Comparison of ENCODE assay signal across 1 cellular context in genomic region chr7:87219545-87220025, GRCh38.
TF ChIP-seq lines count a peak whose summit lies in the region.

TMEM243 (minus strand) TSS chr7:87219732; CDS start chr7:87219503, 229 bp downstream.

TF ChIP-seq in HepG2, 621 proteins besides CTCF, POLR2A, EP300 and RAD21 (continued from another document and continues in another):
- peak; percentile 22 for TF ChIP-seq ZNF574 (CRISPR knock-in tag; IDR thresholded peaks at IDR 0.05)
- TF ChIP-seq HNRNPH1 (optimal IDR thresholded peaks at IDR 0.05; ENCODE audit: low read depth, low read length), result no peak
- no peak for TF ChIP-seq ZNF33A (CRISPR knock-in tag; IDR thresholded peaks at IDR 0.05; ENCODE audit: borderline replicate concordance)
- TF ChIP-seq DMAP1 (CRISPR knock-in tag; IDR thresholded peaks at IDR 0.05), result peak; percentile 16; the same call in 1 of the 2 replicates
- TF ChIP-seq ZNF780A (CRISPR knock-in tag; IDR thresholded peaks at IDR 0.05), result no peak
- TF ChIP-seq TBX2 (CRISPR knock-in tag; IDR thresholded peaks at IDR 0.05; ENCODE audit: borderline replicate concordance), result 0 out of 2 replicates have a peak, but pooled peaks have one; percentile 5
- no peak; the same call in 1 of the 2 replicates for TF ChIP-seq ZNF768 (CRISPR knock-in tag; IDR thresholded peaks at IDR 0.05)
- TF ChIP-seq KLF12 (CRISPR knock-in tag; IDR thresholded peaks at IDR 0.05; ENCODE audit: borderline replicate concordance), result 0 out of 2 replicates have a peak, but pooled peaks have one; percentile 41
- TF ChIP-seq MYC (CRISPR knock-in tag; IDR thresholded peaks at IDR 0.05; ENCODE audit: borderline replicate concordance), result peak; percentile 66; the same call in 1 of the 2 replicates
- peak; percentile 25; the same call in 1 of the 2 replicates for TF ChIP-seq POGZ (CRISPR knock-in tag; IDR thresholded peaks at IDR 0.05)
- TF ChIP-seq FOSL1 (CRISPR knock-in tag; IDR thresholded peaks at IDR 0.05; ENCODE audit: borderline replicate concordance), result no peak
- no peak for TF ChIP-seq CBX2 (IDR thresholded peaks at IDR 0.05; ENCODE audit: low read depth, low read length)
- no peak for TF ChIP-seq CBX2 (CRISPR knock-in tag; IDR thresholded peaks at IDR 0.05; ENCODE audit: low read depth)
- no peak for TF ChIP-seq PHF21A (CRISPR knock-in tag; IDR thresholded peaks at IDR 0.05)
- TF ChIP-seq NR0B2 (CRISPR knock-in tag; IDR thresholded peaks at IDR 0.05), result peak; percentile 30; the same call in 1 of the 2 replicates
- TF ChIP-seq PATZ1 (CRISPR knock-in tag; IDR thresholded peaks at IDR 0.05), result peak; percentile 69
- TF ChIP-seq ZNF512B (CRISPR knock-in tag; IDR thresholded peaks at IDR 0.05; ENCODE audit: borderline replicate concordance), result no peak
- TF ChIP-seq THAP7 (CRISPR knock-in tag; IDR thresholded peaks at IDR 0.05), result 0 out of 2 replicates have a peak, but pooled peaks have one; percentile 5
- no peak for TF ChIP-seq SMAD3 (CRISPR knock-in tag; IDR thresholded peaks at IDR 0.05)
- 0 out of 2 replicates have a peak, but pooled peaks have one; percentile 56 for TF ChIP-seq ZSCAN20 (CRISPR knock-in tag; IDR thresholded peaks at IDR 0.05; ENCODE audit: borderline replicate concordance)
- TF ChIP-seq ZSCAN29 (CRISPR knock-in tag; conservative IDR thresholded peaks at IDR 0.05), result no peak
- 0 out of 2 replicates have a peak, but pooled peaks have one; percentile 14 for TF ChIP-seq FOXJ3 (CRISPR knock-in tag; IDR thresholded peaks at IDR 0.05; ENCODE audit: borderline replicate concordance)
- no peak for TF ChIP-seq CCAR2 (optimal IDR thresholded peaks at IDR 0.05; ENCODE audit: low read depth, low read length)
- peak; percentile 7 for TF ChIP-seq JARID2 (CRISPR knock-in tag; IDR thresholded peaks at IDR 0.05; ENCODE audit: insufficient replicate concordance)
- no peak for TF ChIP-seq GABPA (IDR thresholded peaks at IDR 0.05; ENCODE audit: low read depth, low read length)
- peak; percentile 39; the same call in 1 of the 2 replicates for TF ChIP-seq GABPA (CRISPR knock-in tag; IDR thresholded peaks at IDR 0.05; ENCODE audit: low read depth)
- TF ChIP-seq ZNF724P (CRISPR knock-in tag; IDR thresholded peaks at IDR 0.05; ENCODE audit: borderline replicate concordance), result no peak
- TF ChIP-seq ZUFSP (CRISPR knock-in tag; IDR thresholded peaks at IDR 0.05; ENCODE audit: borderline replicate concordance), result no peak
- TF ChIP-seq IKZF5 (CRISPR knock-in tag; IDR thresholded peaks at IDR 0.05), result no peak; the same call in 1 of the 2 replicates
- peak; percentile 57; the same call in 1 of the 2 replicates for TF ChIP-seq MAX (IDR thresholded peaks at IDR 0.05)
- 0 out of 2 replicates have a peak, but pooled peaks have one; percentile 19 for TF ChIP-seq MXD1 (CRISPR knock-in tag; IDR thresholded peaks at IDR 0.05)
- no peak for TF ChIP-seq ZFX (CRISPR knock-in tag; IDR thresholded peaks at IDR 0.05; ENCODE audit: low read depth)
- 0 out of 2 replicates have a peak, but pooled peaks have one; percentile 15 for TF ChIP-seq TARDBP (CRISPR knock-in tag; IDR thresholded peaks at IDR 0.05)
- TF ChIP-seq FOXA3 (CRISPR knock-in tag; IDR thresholded peaks at IDR 0.05), result peak; percentile 38; the same call in 1 of the 2 replicates
- TF ChIP-seq TEF (CRISPR knock-in tag; IDR thresholded peaks at IDR 0.05), result no peak
- TF ChIP-seq YEATS4 (CRISPR knock-in tag; IDR thresholded peaks at IDR 0.05; ENCODE audit: borderline replicate concordance), result peak; percentile 82
- no peak for TF ChIP-seq NFYC (CRISPR knock-in tag; IDR thresholded peaks at IDR 0.05)
- TF ChIP-seq NR1H2 (CRISPR knock-in tag; IDR thresholded peaks at IDR 0.05; ENCODE audit: borderline replicate concordance, low read depth), result peak; percentile 23; the same call in 1 of the 2 replicates
- peak; percentile 20; the same call in 1 of the 2 replicates for TF ChIP-seq ZNF275 (CRISPR knock-in tag; IDR thresholded peaks at IDR 0.05; ENCODE audit: borderline replicate concordance)
- no peak for TF ChIP-seq GRHL1 (CRISPR knock-in tag; conservative IDR thresholded peaks at IDR 0.05)
- peak; percentile 68 for TF ChIP-seq HNRNPLL (IDR thresholded peaks at IDR 0.05; ENCODE audit: low read depth, low read length, poor library complexity, severe bottlenecking)
- TF ChIP-seq ZNF660 (CRISPR knock-in tag; IDR thresholded peaks at IDR 0.05; ENCODE audit: borderline replicate concordance, low read depth), result no peak
- 0 out of 2 replicates have a peak, but pooled peaks have one; percentile 17 for TF ChIP-seq ZNF367 (CRISPR knock-in tag; IDR thresholded peaks at IDR 0.05; ENCODE audit: borderline replicate concordance)
- TF ChIP-seq ETV6 (CRISPR knock-in tag; conservative IDR thresholded peaks at IDR 0.05), result peak; percentile 53; the same call in 1 of the 2 replicates
